ENCODE assay signal across 22 cellular contexts in the genomic region with DNA sequence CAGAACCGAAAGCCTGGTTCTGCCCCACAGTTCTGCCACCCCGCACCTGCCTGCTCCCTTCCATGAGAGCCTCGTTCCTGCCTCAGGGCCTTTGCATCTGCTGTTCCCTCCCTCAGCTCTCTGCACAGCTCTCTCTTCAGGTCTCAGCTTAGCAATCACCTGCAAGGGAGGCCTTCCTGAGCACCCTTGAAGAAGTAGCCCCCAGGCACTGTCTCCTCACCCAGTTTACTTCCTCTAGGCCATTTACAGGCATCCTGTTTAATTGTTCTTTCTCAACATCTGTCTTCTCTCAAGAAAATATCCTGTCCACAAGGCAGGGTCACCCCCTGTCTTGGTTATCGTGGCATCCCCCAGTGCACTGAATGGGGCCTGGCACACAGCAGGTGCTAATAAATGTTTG. TPM values are rescaled to one million over a fixed set of nuclear protein-coding genes. Genes with fewer than 3 reads are reported as not detected.
DNase-seq lines count a peak whose midpoint lies in the region; ATAC-seq and TF ChIP-seq lines count a peak whose summit lies in the region.
"Had no signal": no experiment of that assay in that cellular context is flagged by ENCODE, and none has a peak within 500 bp of the region (broad histone marks: within the 10 kb centered on the region; RNA-seq: fewer than 3 reads in every experiment).

No MANE protein-coding gene starts in this region.

- no peaks in the 10 kb centered on the region for H3K9me2 ChIP-seq in DOHH2 (replicated peaks; ENCODE audit: control insufficient read depth, low read length)

- H3F3A ChIP-seq in DOHH2 (ENCODE audit: control insufficient read depth, insufficient read depth), result peaks cover 5% of the 10 kb centered on the region

- H3K4me1 Mint-ChIP-seq in naive B cell, result peaks cover 76 to 95% (median 87%) of the 10 kb centered on the region in 3 donors

- H3K27me3 ChIP-seq in DOHH2 (ENCODE audit: control insufficient read depth, low read length), result no peaks in the 10 kb centered on the region
- H3K27me3 ChIP-seq in KMS-11 (ENCODE audit: insufficient read depth, low read depth), result no peaks in the 10 kb centered on the region
- H3K27me3 ChIP-seq: body of pancreas, heart right ventricle, left lung had no signal

- H3K4me3 ChIP-seq in DOHH2 (ENCODE audit: low read length) (no peak overlapping the region), KMS-11 (IDR thresholded peaks at IDR 0.05; ENCODE audit: insufficient read depth, low read depth, low read length) (no peak overlapping the region)
- H3K4me3 ChIP-seq: body of pancreas, heart right ventricle, left lung, smooth muscle cell had no signal

- peak overlapping the region; percentile 22; the same call in 1 of the 2 replicates for H3K9ac ChIP-seq in KMS-11

- peak; percentile 32 for DNase-seq in SKM-1 (lab: John Stamatoyannopoulos, UW; ENCODE audit: unreplicated experiment)
- DNase-seq in naive B cell, result peak; percentile 57
- DNase-seq in cortex of kidney (lab: John Stamatoyannopoulos, UW), result no peak
- DNase-seq in retina, result no peak
- DNase-seq: activated CD8-positive, alpha-beta memory T cell treated with anti-CD3 and anti-CD28 coated beads, Interleukin-2, amount 10 ng/mL, durations not matched to agents 7 days and 5 days; body of pancreas; COR-L47; heart right ventricle; KBM-7; left lung; NCI-H1105; NCI-H2081; NK-92 treated with Interleukin-12 subunit alpha and Interleukin-12 subunit beta, amount 100 ng/mL, for 24 hours; Right ventricle myocardium superior; stimulated activated CD4-positive, alpha-beta T cell treated with anti-CD3 and anti-CD28 coated beads, Interleukin-4, amount 100 ng/mL, for 4 hours had no signal

- no peak overlapping the region for H2AFZ ChIP-seq in KMS-11 (ENCODE audit: low read depth)

- ATAC-seq in naive B cell (ENCODE audit: low read depth in 2 of 2) (peak in 1 of 2 donors; percentile 5), GM18870 (IDR thresholded peaks at IDR 0.05; ENCODE audit: unreplicated experiment) (no peak), HG02571 (IDR thresholded peaks at IDR 0.05; ENCODE audit: unreplicated experiment) (no peak)
- ATAC-seq: activated CD8-positive, alpha-beta memory T cell treated with anti-CD3 and anti-CD28 coated beads, Interleukin-2, amount 10 ng/mL, durations not matched to agents 7 days and 5 days; body of pancreas; heart right ventricle; left lung had no signal

- H3K36me3 Mint-ChIP-seq in naive B cell, result no peaks in the 10 kb centered on the region
- H3K36me3 Mint-ChIP-seq: activated CD8-positive, alpha-beta memory T cell treated with anti-CD3 and anti-CD28 coated beads, Interleukin-2, amount 10 ng/mL, durations not matched to agents 7 days and 5 days; activated naive CD8-positive, alpha-beta T cell had no signal

- H4K20me1 ChIP-seq in DOHH2 (ENCODE audit: control insufficient read depth, insufficient read depth, low read depth, low read length) (no peaks in the 10 kb centered on the region), KMS-11 (ENCODE audit: insufficient read depth) (no peaks in the 10 kb centered on the region)

- H3K27ac ChIP-seq in DOHH2 (ENCODE audit: low read depth, low read length), result peak overlapping the region; percentile 7
- peak overlapping the region; percentile 95 for H3K27ac ChIP-seq in KMS-11
- H3K27ac ChIP-seq: body of pancreas, heart right ventricle, left lung had no signal

- H3K9me3 Mint-ChIP-seq in naive B cell, result no peaks in the 10 kb centered on the region
- H3K9me3 Mint-ChIP-seq: activated T-helper 1 cell treated with anti-CD3 and anti-CD28 coated beads, Interleukin-12 subunit alpha, Interleukin-12 subunit beta, Interleukin-2, Interleukin-4 antibody, amounts not matched to agents 30 ng/mL and 10 ng/mL and 1 ng/mL, durations not matched to agents 14 hours and 24 hours and 36 hours had no signal

- no peak for TF ChIP-seq CTCF in DOHH2 (IDR thresholded peaks at IDR 0.05; ENCODE audit: low read depth, low read length, poor library complexity, severe bottlenecking)
- TF ChIP-seq CTCF in KMS-11 (conservative IDR thresholded peaks at IDR 0.05; ENCODE audit: low read depth, low read length), result no peak

- H3K27ac Mint-ChIP-seq in naive B cell, result peak overlapping the region; percentile 98 to 99 (median 99)
- H3K27ac Mint-ChIP-seq: activated CD8-positive, alpha-beta memory T cell treated with anti-CD3 and anti-CD28 coated beads, Interleukin-2, amount 10 ng/mL, durations not matched to agents 7 days and 5 days; activated naive CD8-positive, alpha-beta T cell; activated T-helper 1 cell treated with anti-CD3 and anti-CD28 coated beads, Interleukin-12 subunit alpha, Interleukin-12 subunit beta, Interleukin-2, Interleukin-4 antibody, amounts not matched to agents 30 ng/mL and 10 ng/mL and 1 ng/mL, durations not matched to agents 14 hours and 24 hours and 36 hours had no signal

- H3K4me1 ChIP-seq in DOHH2 (ENCODE audit: control insufficient read depth, low read length), result peaks cover 60% of the 10 kb centered on the region
- H3K4me1 ChIP-seq in KMS-11 (ENCODE audit: low read depth, poor library complexity, severe bottlenecking), result peaks cover 50% of the 10 kb centered on the region
- H3K4me1 ChIP-seq: body of pancreas, left lung had no signal

- H3K79me2 ChIP-seq in DOHH2 (ENCODE audit: control insufficient read depth, low read length), result no peaks in the 10 kb centered on the region
- no peaks in the 10 kb centered on the region for H3K79me2 ChIP-seq in KMS-11 (ENCODE audit: insufficient read depth, low read depth)

- no peaks in the 10 kb centered on the region for H3K36me3 ChIP-seq in DOHH2 (ENCODE audit: control insufficient read depth, low read length)
- no peaks in the 10 kb centered on the region for H3K36me3 ChIP-seq in KMS-11 (ENCODE audit: insufficient read depth)
- H3K36me3 ChIP-seq: heart right ventricle, left lung had no signal

- H3K9me3 ChIP-seq in DOHH2 (ENCODE audit: control insufficient read depth, insufficient read depth, low read length), result no peaks in the 10 kb centered on the region
- H3K9me3 ChIP-seq: body of pancreas, heart right ventricle, left lung had no signal

- H3K4me2 ChIP-seq in DOHH2 (ENCODE audit: low read length) (peak overlapping the region; percentile 16; the same call in 1 of the 2 replicates), KMS-11 (peak overlapping the region; percentile 68)
- H3K4me2 ChIP-seq: smooth muscle cell had no signal

- H3K4me3 Mint-ChIP-seq in naive B cell, result peak overlapping the region; percentile 54 to 91 (median 78)
- H3K4me3 Mint-ChIP-seq: activated CD8-positive, alpha-beta memory T cell treated with anti-CD3 and anti-CD28 coated beads, Interleukin-2, amount 10 ng/mL, durations not matched to agents 7 days and 5 days; activated naive CD8-positive, alpha-beta T cell; activated T-helper 1 cell treated with anti-CD3 and anti-CD28 coated beads, Interleukin-12 subunit alpha, Interleukin-12 subunit beta, Interleukin-2, Interleukin-4 antibody, amounts not matched to agents 30 ng/mL and 10 ng/mL and 1 ng/mL, durations not matched to agents 14 hours and 24 hours and 36 hours had no signal

- H3K27me3 Mint-ChIP-seq in naive B cell, result no peaks in the 10 kb centered on the region
- H3K27me3 Mint-ChIP-seq: activated CD8-positive, alpha-beta memory T cell treated with anti-CD3 and anti-CD28 coated beads, Interleukin-2, amount 10 ng/mL, durations not matched to agents 7 days and 5 days; activated naive CD8-positive, alpha-beta T cell had no signal

RNA-seq across cellular contexts. Expression of gene IQSEC1, which starts 13.4 kb away (rescaled TPM):
- 10 to 100 TPM; 14.6 to 73.4 (median 36.9) TPM for polyA plus RNA-seq in naive B cell (ENCODE audit: low read depth in 6 of 6)

Comparison
In these comparisons a context has a peak if more than half of its experiments do, and no peak if none do; other contexts are left out.
1. DNase-seq: peak in SKM-1 (single experiment) and naive B cell (single experiment); none in cortex of kidney (single experiment) and retina (single experiment).